9 cellular contexts compared by ENCODE assay signal in the genomic region with DNA sequence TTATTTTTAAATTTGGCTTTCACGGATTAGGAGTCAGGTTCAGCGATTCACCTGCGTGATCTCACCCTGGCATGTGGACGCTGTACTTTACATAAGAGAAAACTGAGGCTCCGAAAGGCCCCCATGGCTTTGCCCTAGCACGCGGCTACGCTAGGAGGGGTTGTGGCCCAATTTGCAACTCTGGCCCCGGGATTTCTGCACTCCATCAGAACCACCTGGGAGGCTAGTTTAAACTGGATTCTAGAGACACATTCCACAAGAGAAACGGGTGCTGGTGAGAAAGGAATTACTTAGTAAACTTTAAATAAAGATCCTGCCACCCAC. TPM values are rescaled to one million over a fixed set of nuclear protein-coding genes. Genes with fewer than 3 reads are reported as not detected.
DNase-seq lines count a peak whose midpoint lies in the region; ATAC-seq and TF ChIP-seq lines count a peak whose summit lies in the region.
"Had no signal": no experiment of that assay in that cellular context is flagged by ENCODE, and none has a peak within 500 bp of the region (broad histone marks: within the 10 kb centered on the region; RNA-seq: fewer than 3 reads in every experiment).

No MANE protein-coding gene starts in this region.

- no TSS peak for BruUV-seq in IMR-90 (replicated peaks; lab: Mats Ljungman, UMichigan)

- intact Hi-C loops in IMR-90 (cut with micrococcal nuclease): loop anchor here (5.0 kb wide), 1 partner anchor 32 kb away; no protein-coding TSS in a partner anchor
- intact Hi-C loops in natural killer cell (cut with micrococcal nuclease): no loop called here

- H4K20me1 ChIP-seq in IMR-90 (ENCODE audit: insufficient read depth, low read length): peaks cover 36% of the 10 kb centered on the region

- H3K36me3 ChIP-seq in IMR-90 (ENCODE audit: control insufficient read depth, insufficient read depth, low read length): peaks cover 61% of the 10 kb centered on the region

- no peak for DNase-seq in AG04449 (ENCODE audit: low read depth, low spot score)
- DNase-seq in IMR-90: no peak
- DNase-seq in chondrocyte (ENCODE audit: low spot score): no peak
- no peak for DNase-seq in natural killer cell
- no peak for DNase-seq in hippocampal formation (lab: John Stamatoyannopoulos, UW)
- DNase-seq in KBM-7: no peak

- dilution Hi-C loops in IMR-90 (cut with HindIII; ENCODE audit: low sequenced_read_pairs, unreplicated experiment): no loop called here

- no peak for TF ChIP-seq CTCF in AG04449 (IDR thresholded peaks at IDR 0.05; ENCODE audit: insufficient read depth, low read length, missing control alignments)
- no peak for TF ChIP-seq CTCF in IMR-90 (conservative IDR thresholded peaks at IDR 0.05; ENCODE audit: low read depth, low read length)
- TF ChIP-seq CTCF in chondrocyte (IDR thresholded peaks at IDR 0.05): no peak
- TF ChIP-seq CTCF in natural killer cell (IDR thresholded peaks at IDR 0.05): no peak

- peak overlapping the region; percentile 68 for H3K18ac ChIP-seq in IMR-90 (ENCODE audit: low read depth, low read length)

- POLR2A ChIA-PET in AG04449 (lab: Yijun Ruan, JAX): interaction anchor here (0.9 to 1.8 kb wide), 4 partner anchors 8 to 16 kb away, joined by 3 to 12 read pairs (median 4); no protein-coding TSS in a partner anchor
- POLR2A ChIA-PET in IMR-90 (lab: Charles Lee; ENCODE audit: unreplicated experiment): interaction anchor here (0.6 kb wide), 1 partner anchor 38 kb away, joined by 8 read pairs; no protein-coding TSS in a partner anchor

- H2BK120ac ChIP-seq in IMR-90 (ENCODE audit: low read depth, low read length): peak overlapping the region; percentile 29

- peaks cover 16% of the 10 kb centered on the region for H3K9me1 ChIP-seq in IMR-90 (ENCODE audit: insufficient read depth, low read length)

- no peak overlapping the region for H2AFZ ChIP-seq in IMR-90 (replicated peaks; ENCODE audit: low read length, poor library complexity)

- H3K4me1 ChIP-seq in IMR-90 (ENCODE audit: control insufficient read depth, insufficient read depth, low read length): peaks cover 57% of the 10 kb centered on the region

- H4K5ac ChIP-seq in IMR-90 (ENCODE audit: low read depth, low read length): peak overlapping the region; percentile 71

- peak overlapping the region; percentile 49 to 92; a peak in 3 of 4 replicates for H4K8ac ChIP-seq in IMR-90 (ENCODE audit: low read depth in 2 of 2, low read length in 2 of 2)

- peak overlapping the region; percentile 53; the same call in 1 of the 2 replicates for H3K4me3 ChIP-seq in AG04449 (ENCODE audit: low read depth, low read length)
- H3K4me3 ChIP-seq in IMR-90 (ENCODE audit: insufficient read depth, low read depth, low read length): no peak overlapping the region

- no peak for TF ChIP-seq RAD21 in IMR-90 (IDR thresholded peaks at IDR 0.05; ENCODE audit: low read length)

- H3K4me1 Mint-ChIP-seq in chondrocyte (ENCODE audit: low read depth) (peaks cover 79% of the 10 kb centered on the region), natural killer cell (peaks cover 33 to 53% of the 10 kb centered on the region in 2 donors)

- H3K36me3 Mint-ChIP-seq in chondrocyte (ENCODE audit: low read depth): peaks cover 10% of the 10 kb centered on the region
- no peaks in the 10 kb centered on the region for H3K36me3 Mint-ChIP-seq in natural killer cell

- peak overlapping the region; percentile 93; the same call in 1 of the 2 replicates for H3K23ac ChIP-seq in IMR-90 (ENCODE audit: low read depth, low read length)

- peak overlapping the region; percentile 66 for H3K9ac ChIP-seq in IMR-90 (ENCODE audit: low read depth, low read length)

- in situ Hi-C loops in IMR-90 (cut with MboI; ENCODE audit: low sequenced_read_pairs): no loop called here
- in situ Hi-C loops in KBM-7 (cut with MboI; ENCODE audit: low pct_unique_long_range_greater_than_20kb, low sequenced_read_pairs): no loop called here

- no peaks in the 10 kb centered on the region for H3K27me3 ChIP-seq in IMR-90 (ENCODE audit: control insufficient read depth, insufficient read depth, low read length)

- H2AK9ac ChIP-seq in IMR-90 (replicated peaks; ENCODE audit: low read depth, low read length, poor library complexity): peak overlapping the region; percentile 38

- peak overlapping the region; percentile 53 for H3K4me3 Mint-ChIP-seq in chondrocyte (ENCODE audit: unreplicated experiment)
- peak overlapping the region; percentile 89 for H3K4me3 Mint-ChIP-seq in natural killer cell

- H2BK20ac ChIP-seq in IMR-90 (ENCODE audit: low read depth, low read length): peak overlapping the region; percentile 82

- peak overlapping the region; percentile 91 for H2AK5ac ChIP-seq in IMR-90 (ENCODE audit: low read depth, low read length)

- peak overlapping the region; percentile 73 for H3K27ac ChIP-seq in IMR-90 (ENCODE audit: insufficient read depth, low read length)

- H3K14ac ChIP-seq in IMR-90 (replicated peaks; ENCODE audit: low read depth, low read length): peak overlapping the region; percentile 67

- peak overlapping the region; percentile 78 for H4K91ac ChIP-seq in IMR-90 (ENCODE audit: insufficient read depth, low read depth, low read length)

- H3K4me2 ChIP-seq in IMR-90 (ENCODE audit: low read depth, low read length): peak overlapping the region; percentile 67

- peaks cover 27 to 77% of the 10 kb centered on the region in 2 experiments for H3K79me1 ChIP-seq in IMR-90 (ENCODE audit: low read depth in 1 of 2, low read length in 2 of 2)

- CTCF ChIA-PET in AG04449 (lab: Yijun Ruan, JAX): interaction anchor here (2.1 to 5.7 kb wide), 4 partner anchors 16 to 31 kb away, joined by 21 to 50 read pairs (median 38); no protein-coding TSS in a partner anchor
- CTCF ChIA-PET in IMR-90 (lab: Yijun Ruan, JAX): interaction anchor here (1.4 kb wide), 1 partner anchor 30 kb away, joined by 4 read pairs; no protein-coding TSS in a partner anchor

- no peaks in the 10 kb centered on the region for H3K9me3 Mint-ChIP-seq in chondrocyte (ENCODE audit: low read depth)
- H3K9me3 Mint-ChIP-seq in natural killer cell: no peaks in the 10 kb centered on the region

- peak overlapping the region; percentile 74 for H3K27ac Mint-ChIP-seq in chondrocyte (ENCODE audit: unreplicated experiment)
- H3K27ac Mint-ChIP-seq in natural killer cell: peak overlapping the region; percentile 91 to 93

- TF ChIP-seq POLR2A in IMR-90 (IDR thresholded peaks at IDR 0.05; ENCODE audit: low read depth, low read length): no peak

- peak overlapping the region; percentile 78 for H3K4ac ChIP-seq in IMR-90 (ENCODE audit: low read depth, low read length)

- peak overlapping the region; percentile 64 for H2BK5ac ChIP-seq in IMR-90 (ENCODE audit: low read depth, low read length, poor library complexity, severe bottlenecking)

- peak overlapping the region; percentile 52; the same call in 1 of the 3 replicates for H2BK15ac ChIP-seq in IMR-90 (ENCODE audit: low read depth, low read length)

- ATAC-seq in IMR-90 (ENCODE audit: low read depth): no peak
- no peak for ATAC-seq in natural killer cell
- ATAC-seq in GM18511 (IDR thresholded peaks at IDR 0.05; ENCODE audit: unreplicated experiment): no peak
- ATAC-seq in GM18873 (IDR thresholded peaks at IDR 0.05; ENCODE audit: low FRiP score, unreplicated experiment): no peak

- H3K27me3 Mint-ChIP-seq in chondrocyte (ENCODE audit: low read depth): no peaks in the 10 kb centered on the region
- no peaks in the 10 kb centered on the region for H3K27me3 Mint-ChIP-seq in natural killer cell (ENCODE audit: low read depth in 2 of 2)

- no peaks in the 10 kb centered on the region for H3K9me3 ChIP-seq in IMR-90 (ENCODE audit: control insufficient read depth, insufficient read depth, low read length)

- peak overlapping the region; percentile 42; the same call in 1 of the 2 replicates for H3K56ac ChIP-seq in IMR-90 (ENCODE audit: extremely low read depth, insufficient read depth, low read length)

- 48% methylated on average over 4 of the region's 10 CpGs; no CpG with 5 or more reads in 1 of the 2 experiments for WGBS in IMR-90 (ENCODE audit: extremely low coverage in 2 of 2, insufficient read length in 1 of 2), 2 experiments

TF ChIP-seq in IMR-90, 13 proteins besides CTCF, POLR2A, EP300 and RAD21 (continues in another document):
- TF ChIP-seq CHD1 (IDR thresholded peaks at IDR 0.05; ENCODE audit: low read depth, low read length) (no peak), SMC3 (IDR thresholded peaks at IDR 0.05; ENCODE audit: low read depth, low read length) (no peak), USF2 (IDR thresholded peaks at IDR 0.05; ENCODE audit: low read depth, low read length) (no peak), MXI1 (IDR thresholded peaks at IDR 0.05; ENCODE audit: borderline replicate concordance, low read depth, low read length) (no peak), NFE2L2 (IDR thresholded peaks at IDR 0.05; ENCODE audit: low read depth, low read length) (no peak), RCOR1 (IDR thresholded peaks at IDR 0.05; ENCODE audit: insufficient replicate concordance, low read length) (no peak)

RNA-seq across cellular contexts. Expression of gene BCL3, which starts 6.2 kb away (rescaled TPM):
- 1.6 and 1.9 TPM in 2 replicates for total RNA-seq in IMR-90 (2012; rRNA removed)
- 24.1 and 26.0 TPM in 2 replicates for polyA plus RNA-seq in IMR-90 (2012; rRNA removed)
- polyA plus RNA-seq in IMR-90 (2012; cell fraction: cytosol; rRNA removed): 26.7 and 52.5 TPM in 2 replicates
- 76.1 and 110 TPM in 2 replicates for polyA plus RNA-seq in IMR-90 (2012; cell fraction: nucleus; rRNA removed; ENCODE audit: low replicate concordance)
- total RNA-seq in chondrocyte: 9.2 to 14.9 TPM (median 11.8 TPM) in 3 replicates
- total RNA-seq in natural killer cell: 100 to 1,000 TPM; 152 to 199 (median 164) TPM

RNA-seq across cellular contexts. Expression of gene CBLC, which starts 23.0 kb away (rescaled TPM):
- total RNA-seq in IMR-90 (2012; rRNA removed) (not detected in 2 replicates), chondrocyte (not detected in 3 replicates), natural killer cell (not detected)
- not detected in 2 replicates for polyA plus RNA-seq in IMR-90 (2012; rRNA removed)
- polyA plus RNA-seq in IMR-90 (2012; cell fraction: cytosol; rRNA removed): 0.02 TPM in 1 of 2 replicates, not detected in the other
- 0.12 TPM in 1 of 2 replicates, not detected in the other for polyA plus RNA-seq in IMR-90 (2012; cell fraction: nucleus; rRNA removed; ENCODE audit: low replicate concordance)

RNA-seq across cellular contexts. Expression of gene BCAM, which starts 54.2 kb away (rescaled TPM):
- total RNA-seq in IMR-90 (2012; rRNA removed) (2.3 and 2.8 TPM in 2 replicates), chondrocyte (4.3 to 15.1 TPM (median 14.0 TPM) in 3 replicates), natural killer cell (not detected)
- 27.5 and 35.7 TPM in 2 replicates for polyA plus RNA-seq in IMR-90 (2012; rRNA removed)
- polyA plus RNA-seq in IMR-90 (2012; cell fraction: cytosol; rRNA removed): 50.8 and 71.8 TPM in 2 replicates
- 52.3 and 108 TPM in 2 replicates for polyA plus RNA-seq in IMR-90 (2012; cell fraction: nucleus; rRNA removed; ENCODE audit: low replicate concordance)

RNA-seq across cellular contexts. Expression of gene CEACAM16, which starts 55.8 kb away (rescaled TPM):
- total RNA-seq in IMR-90 (2012; rRNA removed) (not detected in 2 replicates), chondrocyte (not detected in 3 replicates), natural killer cell (not detected)
- not detected in 2 replicates for polyA plus RNA-seq in IMR-90 (2012; rRNA removed)
- polyA plus RNA-seq in IMR-90 (2012; cell fraction: cytosol; rRNA removed): not detected in 2 replicates
- not detected in 2 replicates for polyA plus RNA-seq in IMR-90 (2012; cell fraction: nucleus; rRNA removed; ENCODE audit: low replicate concordance)
- total RNA-seq: renal cortical epithelial cell had no signal
